8 cellular contexts compared by ENCODE assay signal in the genomic region with DNA sequence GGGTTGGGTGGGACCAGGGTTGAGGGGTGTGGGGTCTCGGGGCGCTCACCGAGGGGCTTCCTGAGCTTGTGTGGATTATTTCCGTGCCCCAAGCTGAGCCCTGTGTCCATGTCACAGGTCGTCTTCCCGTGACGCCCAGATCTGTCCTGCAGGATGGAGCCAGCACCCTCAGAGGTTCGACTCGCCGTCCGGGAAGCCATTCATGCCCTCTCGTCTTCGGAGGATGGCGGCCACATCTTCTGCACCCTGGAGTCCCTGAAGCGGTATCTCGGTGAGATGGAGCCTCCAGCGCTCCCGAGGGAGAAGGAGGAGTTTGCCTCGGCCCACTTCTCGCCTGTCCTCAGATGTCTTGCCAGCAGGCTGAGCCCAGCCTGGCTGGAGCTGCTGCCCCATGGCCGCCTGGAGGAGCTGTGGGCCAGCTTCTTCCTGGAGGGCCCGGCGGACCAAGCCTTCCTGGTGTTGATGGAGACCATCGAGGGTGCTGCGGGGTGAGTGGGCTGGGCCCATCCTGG. TPM values are rescaled to one million over a fixed set of nuclear protein-coding genes. Genes with fewer than 3 reads are reported as not detected.
DNase-seq lines count a peak whose midpoint lies in the region; ATAC-seq and TF ChIP-seq lines count a peak whose summit lies in the region.

No MANE protein-coding gene starts in this region.

- H3K9me3 ChIP-seq in ovary: no peaks in the 10 kb centered on the region

- TF ChIP-seq CTCF in AG10803 (conservative IDR thresholded peaks at IDR 0.05; ENCODE audit: low read length) (peak; percentile 79), foreskin keratinocyte (conservative IDR thresholded peaks at IDR 0.05) (peak; percentile 70), ovary (IDR thresholded peaks at IDR 0.05) (peak in 1 of 3 donors; percentile 18)

- no peak overlapping the region for H3K27ac ChIP-seq in foreskin keratinocyte
- no peak overlapping the region for H3K27ac ChIP-seq in ovary

- intact Hi-C loops in ovary (cut with DNase I): loop anchor here in 1 of 4 donors (10.0 kb wide), 1 partner anchor 69 kb away; a partner anchor contains a TSS

- TF ChIP-seq EP300 in ovary (IDR thresholded peaks at IDR 0.05): no peak

- 10 to 18% (median 17%) methylated on average over 23 to 25 of the region's 25 CpGs for WGBS in ovary, 3 donors

- peak; percentile 24 for ATAC-seq in foreskin keratinocyte
- ATAC-seq in HG03342 (IDR thresholded peaks at IDR 0.05; ENCODE audit: unreplicated experiment): no peak
- no peak for ATAC-seq in HG03175 (IDR thresholded peaks at IDR 0.05; ENCODE audit: unreplicated experiment)
- ATAC-seq in GM21619 (IDR thresholded peaks at IDR 0.05; ENCODE audit: unreplicated experiment): no peak

- H3K27me3 ChIP-seq in H7 (ENCODE audit: control insufficient read depth, insufficient read depth, low read length) (no peaks in the 10 kb centered on the region), foreskin keratinocyte (no peaks in the 10 kb centered on the region), ovary (no peaks in the 10 kb centered on the region)

- DNase-seq in AG10803 (ENCODE audit: low read depth) (peak; percentile 80), H7 (peak; percentile 86), UCSD-AML1 (lab: John Stamatoyannopoulos, UW; ENCODE audit: unreplicated experiment) (peak; percentile 25), foreskin keratinocyte (peak in 1 of 2 donors; percentile 26), ovary (peak in 2 of 5 donors; percentile 43 to 69)

- no peak for TF ChIP-seq POLR2A in ovary (IDR thresholded peaks at IDR 0.05)

- H3K36me3 ChIP-seq in H7 (replicated peaks; ENCODE audit: control insufficient read depth, insufficient read depth, low read length): peaks cover 13% of the 10 kb centered on the region
- no peaks in the 10 kb centered on the region for H3K36me3 ChIP-seq in ovary

- peak overlapping the region; percentile 74 for H3K4me3 ChIP-seq in AG10803 (ENCODE audit: low read length)
- peak overlapping the region; percentile 82 for H3K4me3 ChIP-seq in H7 (ENCODE audit: insufficient read depth, low read depth, low read length)
- peak overlapping the region; percentile 66 for H3K4me3 ChIP-seq in ovary

- H3K4me1 ChIP-seq in foreskin keratinocyte (peaks cover 5% of the 10 kb centered on the region), ovary (ENCODE audit: insufficient read depth) (peaks cover 6% of the 10 kb centered on the region)

RNA-seq across cellular contexts. Expression of a gene that starts 1.0 kb away (rescaled TPM):
- total RNA-seq in H7 (2014; rRNA removed; shearing (Covaris generic)): 50.2 and 60.3 TPM in 2 replicates
- total RNA-seq in foreskin keratinocyte (36.4 and 37.9 TPM in 2 replicates), ovary (10 to 100 TPM in 6 of 7 donors, 1 to 10 TPM in 1; 9.9 to 36.8 (median 32.8) TPM)
- polyA plus RNA-seq in foreskin keratinocyte (39.8 and 44.7 TPM in 2 replicates), ovary (10 to 100 TPM in 1 of 2 donors, under 1 TPM in 1; 0.27 to 31.7 TPM)

RNA-seq across cellular contexts. Expression of a gene that starts 5.4 kb away (rescaled TPM):
- not detected in 2 replicates for total RNA-seq in H7 (2014; rRNA removed; shearing (Covaris generic))
- total RNA-seq in foreskin keratinocyte (not detected in 2 replicates), ovary (under 1 TPM in 2 of 7 donors, not detected in 5; 0.15 to 0.40 TPM)
- polyA plus RNA-seq in foreskin keratinocyte (not detected in 2 replicates), ovary (under 1 TPM in 1 of 2 donors, not detected in 1; 0.05 TPM)

RNA-seq across cellular contexts. Expression of a gene that starts 19.4 kb away (rescaled TPM):
- total RNA-seq in H7 (2014; rRNA removed; shearing (Covaris generic)): 39.1 and 42.6 TPM in 2 replicates
- total RNA-seq in foreskin keratinocyte (32.2 and 37.7 TPM in 2 replicates), ovary (10 to 100 TPM; 28.4 to 70.9 (median 62.8) TPM)
- polyA plus RNA-seq in foreskin keratinocyte (25.2 and 28.2 TPM in 2 replicates), ovary (10 to 100 TPM; 16.3 to 31.0 TPM)

RNA-seq across cellular contexts. Expression of a gene that starts 39.3 kb away (rescaled TPM):
- 0.42 TPM in 1 of 2 replicates, not detected in the other for total RNA-seq in H7 (2014; rRNA removed; shearing (Covaris generic))
- 4.1 and 10.7 TPM in 2 replicates for total RNA-seq in foreskin keratinocyte
- 4.8 and 12.2 TPM in 2 replicates for polyA plus RNA-seq in foreskin keratinocyte
- total RNA-seq in ovary: 10 to 100 TPM in 6 of 7 donors, 1 to 10 TPM in 1; 9.2 to 23.7 (median 13.8) TPM
- 10 to 100 TPM in 1 of 2 donors, 1 to 10 TPM in 1; 6.5 to 35.5 TPM for polyA plus RNA-seq in ovary

RNA-seq across cellular contexts. Expression of a gene that starts 49.8 kb away (rescaled TPM):
- 0.11 TPM in 1 of 2 replicates, not detected in the other for total RNA-seq in H7 (2014; rRNA removed; shearing (Covaris generic))
- 0.07 and 0.14 TPM in 2 replicates for total RNA-seq in foreskin keratinocyte
- 0.22 and 0.28 TPM in 2 replicates for polyA plus RNA-seq in foreskin keratinocyte
- 1 to 10 TPM; 1.3 to 3.5 (median 2.0) TPM for total RNA-seq in ovary
- polyA plus RNA-seq in ovary: 1 to 10 TPM in 1 of 2 donors, not detected in 1; 1.1 TPM
